6 cellular contexts compared by ENCODE assay signal in the genomic region with DNA sequence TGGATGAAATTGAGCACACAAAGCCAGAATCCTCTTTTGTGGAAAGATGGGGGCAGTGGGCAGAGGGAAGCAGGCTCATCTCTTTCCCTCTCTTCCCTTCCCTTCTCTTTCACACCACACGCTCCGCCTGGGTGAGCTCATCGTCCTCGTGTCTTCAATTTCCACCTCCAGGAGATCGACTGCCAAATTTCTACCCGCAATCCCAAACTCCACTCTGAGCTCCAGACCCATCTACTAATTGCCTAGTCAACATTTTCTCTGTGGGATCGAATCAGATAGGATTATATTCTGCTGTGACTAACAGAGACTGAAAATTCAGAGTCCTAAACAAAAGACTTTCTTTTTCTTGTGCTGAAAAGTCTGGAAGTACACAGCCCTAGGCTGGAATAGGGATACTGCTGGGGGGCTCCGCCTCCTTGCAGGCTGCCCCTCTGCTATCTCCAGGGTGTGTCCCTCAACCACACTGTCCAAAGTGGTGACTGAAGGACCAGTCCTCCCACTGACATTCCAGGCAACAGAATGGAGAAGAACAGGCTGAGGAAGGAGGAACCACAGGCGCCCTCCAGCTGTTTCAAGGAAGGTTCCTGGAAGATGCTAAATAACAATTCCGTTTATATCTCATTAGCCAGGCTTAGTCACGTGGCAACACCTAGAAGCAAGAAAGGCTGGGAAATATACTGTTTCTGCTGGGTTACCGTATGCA. TPM values are rescaled to one million over a fixed set of nuclear protein-coding genes. Genes with fewer than 3 reads are reported as not detected.
DNase-seq lines count a peak whose midpoint lies in the region; ATAC-seq, FAIRE-seq and TF ChIP-seq lines count a peak whose summit lies in the region.
"Had no signal": no experiment of that assay in that cellular context is flagged by ENCODE, and none has a peak within 500 bp of the region (broad histone marks: within the 10 kb centered on the region; RNA-seq: fewer than 3 reads in every experiment).

No MANE protein-coding gene starts in this region.

- H3K27ac ChIP-seq in testis, result peak overlapping the region; percentile 4 to 55
- H3K27ac ChIP-seq: SJSA1 had no signal

- TF ChIP-seq CTCF in testis (IDR thresholded peaks at IDR 0.05), result no peak

- no peak for FAIRE-seq in GM19239 (lab: Jason Lieb, UNC)

- no peaks in the 10 kb centered on the region for H3K9me3 ChIP-seq in testis
- H3K9me3 ChIP-seq: SJSA1 had no signal

- peak; percentile 57 for ATAC-seq in Right ventricle myocardium inferior

- no peaks in the 10 kb centered on the region for H3K27me3 ChIP-seq in testis

- TF ChIP-seq POLR2A in testis (IDR thresholded peaks at IDR 0.05), result no peak

- no peaks in the 10 kb centered on the region for H3K36me3 ChIP-seq in testis (ENCODE audit: low read depth, missing control alignments)
- H3K36me3 ChIP-seq: SJSA1 had no signal

- H3K4me1 ChIP-seq in testis, result peaks cover 4% of the 10 kb centered on the region

- no peak overlapping the region for H3K4me3 ChIP-seq in testis
- H3K4me3 ChIP-seq: SJSA1 had no signal

- intact Hi-C loops in Right ventricle myocardium inferior (cut with DNase I) (no loop called here), testis (cut with DNase I; ENCODE audit: low total_unique reads) (no loop called here)

- WGBS in testis, 2 donors, result 41 to 43% methylated on average over 12 of the region's 12 CpGs

- peak; percentile 24 for DNase-seq in NCI-H69 (lab: John Stamatoyannopoulos, UW)
- no peak for DNase-seq in Right ventricle myocardium inferior (ENCODE audit: missing footprints)
- peak; percentile 48 for DNase-seq in testis
- DNase-seq in GM19239 (ENCODE audit: insufficient read length, low spot score), result no peak
- no peak for DNase-seq in cortex of kidney (lab: John Stamatoyannopoulos, UW)

RNA-seq across cellular contexts. Expression of gene HSPA12B, which starts 5.0 kb away (rescaled TPM):
- total RNA-seq in Right ventricle myocardium inferior (17.5 TPM), testis (10 to 100 TPM; 10.7 to 11.1 TPM)
- polyA plus RNA-seq in testis (ENCODE audit: insufficient read depth, low read depth, low replicate concordance), result 8.0 TPM
- total RNA-seq: SJSA1 had no signal

RNA-seq across cellular contexts. Expression of gene SIGLEC1, which starts 15.1 kb away (rescaled TPM):
- total RNA-seq in Right ventricle myocardium inferior, result 9.5 TPM
- 1 to 10 TPM; 4.3 to 9.4 TPM for total RNA-seq in testis
- 6.6 TPM for polyA plus RNA-seq in testis (ENCODE audit: insufficient read depth, low read depth, low replicate concordance)
- total RNA-seq: SJSA1 had no signal

RNA-seq across cellular contexts. Expression of gene ADISSP, which starts 40.1 kb away (rescaled TPM):
- total RNA-seq in Right ventricle myocardium inferior (14.6 TPM), testis (10 to 100 TPM; 17.6 to 19.7 TPM)
- polyA plus RNA-seq in testis (ENCODE audit: insufficient read depth, low read depth, low replicate concordance), result 36.5 TPM

RNA-seq across cellular contexts. Expression of gene ADAM33, which starts 45.7 kb away (rescaled TPM):
- total RNA-seq in Right ventricle myocardium inferior (13.4 TPM), testis (10 to 100 TPM; 35.4 to 61.1 TPM)
- polyA plus RNA-seq in testis (ENCODE audit: insufficient read depth, low read depth, low replicate concordance), result 25.5 TPM
- total RNA-seq: SJSA1 had no signal

RNA-seq across cellular contexts. Expression of gene SPEF1, which starts 53.8 kb away (rescaled TPM):
- total RNA-seq in Right ventricle myocardium inferior, result 0.14 TPM
- 10 to 100 TPM in 1 of 2 donors, 1 to 10 TPM in 1; 9.8 to 12.1 TPM for total RNA-seq in testis
- 28.8 TPM for polyA plus RNA-seq in testis (ENCODE audit: insufficient read depth, low read depth, low replicate concordance)
- total RNA-seq: SJSA1 had no signal

Comparison
In these comparisons a context has a peak if more than half of its experiments do, and no peak if none do; other contexts are left out.
1. DNase-seq: peak in NCI-H69 (single experiment) and testis (single experiment); none in Right ventricle myocardium inferior (single experiment), GM19239 (single experiment) and cortex of kidney (single experiment).